In the genomic region with DNA sequence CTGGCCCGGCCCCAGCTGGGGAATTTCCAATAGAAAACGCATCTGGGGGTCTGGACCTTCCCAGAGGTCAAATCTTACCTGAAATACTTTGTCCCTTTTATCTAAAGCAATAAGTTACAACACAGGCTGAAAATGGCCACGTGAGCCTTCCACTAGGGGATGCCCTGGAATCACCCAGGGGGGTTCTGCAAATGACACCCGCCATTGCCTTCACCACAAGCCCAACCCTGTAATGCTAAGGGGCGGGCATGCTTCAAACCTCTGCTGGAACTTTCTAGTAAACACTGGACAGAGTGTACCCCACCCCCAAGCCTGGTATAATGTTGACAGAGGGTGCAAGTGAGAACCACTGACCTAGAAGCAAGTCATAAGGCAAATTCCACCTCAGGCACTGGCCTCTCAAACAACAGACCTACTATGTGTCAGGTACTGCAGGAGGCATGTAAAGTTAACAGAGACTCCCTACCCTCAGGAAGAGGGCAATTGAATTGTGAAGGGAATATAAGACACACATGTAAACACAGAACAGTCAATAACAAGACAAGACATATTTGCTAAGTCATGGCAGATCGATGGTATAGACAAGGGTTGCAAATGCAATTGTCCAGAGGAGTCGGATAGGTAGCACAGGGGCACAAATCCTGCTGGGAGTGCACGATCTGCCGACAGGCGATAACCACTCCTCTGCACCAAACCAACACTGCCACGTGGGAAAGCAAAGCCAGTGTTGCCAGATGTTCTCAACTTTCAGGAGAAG, we compare ENCODE assay signal across 1 cellular context.
TF ChIP-seq lines count a peak whose summit lies in the region.

No MANE protein-coding gene starts in this region.

TF ChIP-seq in K562, 482 proteins besides CTCF, POLR2A, EP300 and RAD21 (continues in another document):
- no peak for TF ChIP-seq MCM7 (IDR thresholded peaks at IDR 0.05)
- TF ChIP-seq MAFK (IDR thresholded peaks at IDR 0.05; ENCODE audit: low read length) = 0 out of 2 replicates have a peak, but pooled peaks have one; percentile 21
- TF ChIP-seq, protein P1, sequence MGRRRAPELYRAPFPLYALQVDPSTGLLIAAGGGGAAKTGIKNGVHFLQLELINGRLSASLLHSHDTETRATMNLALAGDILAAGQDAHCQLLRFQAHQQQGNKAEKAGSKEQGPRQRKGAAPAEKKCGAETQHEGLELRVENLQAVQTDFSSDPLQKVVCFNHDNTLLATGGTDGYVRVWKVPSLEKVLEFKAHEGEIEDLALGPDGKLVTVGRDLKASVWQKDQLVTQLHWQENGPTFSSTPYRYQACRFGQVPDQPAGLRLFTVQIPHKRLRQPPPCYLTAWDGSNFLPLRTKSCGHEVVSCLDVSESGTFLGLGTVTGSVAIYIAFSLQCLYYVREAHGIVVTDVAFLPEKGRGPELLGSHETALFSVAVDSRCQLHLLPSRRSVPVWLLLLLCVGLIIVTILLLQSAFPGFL (CRISPR knock-in tag; IDR thresholded peaks at IDR 0.05) = no peak
- TF ChIP-seq COPS2 (conservative IDR thresholded peaks at IDR 0.05) = no peak
- no peak for TF ChIP-seq ZNF134 (CRISPR knock-in tag; conservative IDR thresholded peaks at IDR 0.05)
- TF ChIP-seq TOE1 (IDR thresholded peaks at IDR 0.05; ENCODE audit: borderline replicate concordance) = no peak
- no peak for TF ChIP-seq TOE1 (CRISPR knock-in tag; IDR thresholded peaks at IDR 0.05; ENCODE audit: borderline replicate concordance, low read depth)
- TF ChIP-seq, protein P2, sequence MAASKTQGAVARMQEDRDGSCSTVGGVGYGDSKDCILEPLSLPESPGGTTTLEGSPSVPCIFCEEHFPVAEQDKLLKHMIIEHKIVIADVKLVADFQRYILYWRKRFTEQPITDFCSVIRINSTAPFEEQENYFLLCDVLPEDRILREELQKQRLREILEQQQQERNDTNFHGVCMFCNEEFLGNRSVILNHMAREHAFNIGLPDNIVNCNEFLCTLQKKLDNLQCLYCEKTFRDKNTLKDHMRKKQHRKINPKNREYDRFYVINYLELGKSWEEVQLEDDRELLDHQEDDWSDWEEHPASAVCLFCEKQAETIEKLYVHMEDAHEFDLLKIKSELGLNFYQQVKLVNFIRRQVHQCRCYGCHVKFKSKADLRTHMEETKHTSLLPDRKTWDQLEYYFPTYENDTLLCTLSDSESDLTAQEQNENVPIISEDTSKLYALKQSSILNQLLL (CRISPR knock-in tag; IDR thresholded peaks at IDR 0.05; ENCODE audit: borderline replicate concordance) = no peak
- TF ChIP-seq MAFF (IDR thresholded peaks at IDR 0.05; ENCODE audit: low read length) = peak; percentile 29; the same call in 1 of the 2 replicates
- TF ChIP-seq, protein P3, sequence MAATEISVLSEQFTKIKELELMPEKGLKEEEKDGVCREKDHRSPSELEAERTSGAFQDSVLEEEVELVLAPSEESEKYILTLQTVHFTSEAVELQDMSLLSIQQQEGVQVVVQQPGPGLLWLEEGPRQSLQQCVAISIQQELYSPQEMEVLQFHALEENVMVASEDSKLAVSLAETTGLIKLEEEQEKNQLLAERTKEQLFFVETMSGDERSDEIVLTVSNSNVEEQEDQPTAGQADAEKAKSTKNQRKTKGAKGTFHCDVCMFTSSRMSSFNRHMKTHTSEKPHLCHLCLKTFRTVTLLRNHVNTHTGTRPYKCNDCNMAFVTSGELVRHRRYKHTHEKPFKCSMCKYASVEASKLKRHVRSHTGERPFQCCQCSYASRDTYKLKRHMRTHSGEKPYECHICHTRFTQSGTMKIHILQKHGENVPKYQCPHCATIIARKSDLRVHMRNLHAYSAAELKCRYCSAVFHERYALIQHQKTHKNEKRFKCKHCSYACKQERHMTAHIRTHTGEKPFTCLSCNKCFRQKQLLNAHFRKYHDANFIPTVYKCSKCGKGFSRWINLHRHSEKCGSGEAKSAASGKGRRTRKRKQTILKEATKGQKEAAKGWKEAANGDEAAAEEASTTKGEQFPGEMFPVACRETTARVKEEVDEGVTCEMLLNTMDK (IDR thresholded peaks at IDR 0.05; ENCODE audit: borderline replicate concordance, insufficient read depth, low read depth, low read length, poor library complexity, severe bottlenecking) = no peak
- no peak for TF ChIP-seq FOSL1 (tag; conservative IDR thresholded peaks at IDR 0.05)
- TF ChIP-seq BCOR (IDR thresholded peaks at IDR 0.05) = no peak
- TF ChIP-seq SOX6 (IDR thresholded peaks at IDR 0.05) = no peak
- TF ChIP-seq EHMT2 (IDR thresholded peaks at IDR 0.05) = no peak
- TF ChIP-seq, protein P4, sequence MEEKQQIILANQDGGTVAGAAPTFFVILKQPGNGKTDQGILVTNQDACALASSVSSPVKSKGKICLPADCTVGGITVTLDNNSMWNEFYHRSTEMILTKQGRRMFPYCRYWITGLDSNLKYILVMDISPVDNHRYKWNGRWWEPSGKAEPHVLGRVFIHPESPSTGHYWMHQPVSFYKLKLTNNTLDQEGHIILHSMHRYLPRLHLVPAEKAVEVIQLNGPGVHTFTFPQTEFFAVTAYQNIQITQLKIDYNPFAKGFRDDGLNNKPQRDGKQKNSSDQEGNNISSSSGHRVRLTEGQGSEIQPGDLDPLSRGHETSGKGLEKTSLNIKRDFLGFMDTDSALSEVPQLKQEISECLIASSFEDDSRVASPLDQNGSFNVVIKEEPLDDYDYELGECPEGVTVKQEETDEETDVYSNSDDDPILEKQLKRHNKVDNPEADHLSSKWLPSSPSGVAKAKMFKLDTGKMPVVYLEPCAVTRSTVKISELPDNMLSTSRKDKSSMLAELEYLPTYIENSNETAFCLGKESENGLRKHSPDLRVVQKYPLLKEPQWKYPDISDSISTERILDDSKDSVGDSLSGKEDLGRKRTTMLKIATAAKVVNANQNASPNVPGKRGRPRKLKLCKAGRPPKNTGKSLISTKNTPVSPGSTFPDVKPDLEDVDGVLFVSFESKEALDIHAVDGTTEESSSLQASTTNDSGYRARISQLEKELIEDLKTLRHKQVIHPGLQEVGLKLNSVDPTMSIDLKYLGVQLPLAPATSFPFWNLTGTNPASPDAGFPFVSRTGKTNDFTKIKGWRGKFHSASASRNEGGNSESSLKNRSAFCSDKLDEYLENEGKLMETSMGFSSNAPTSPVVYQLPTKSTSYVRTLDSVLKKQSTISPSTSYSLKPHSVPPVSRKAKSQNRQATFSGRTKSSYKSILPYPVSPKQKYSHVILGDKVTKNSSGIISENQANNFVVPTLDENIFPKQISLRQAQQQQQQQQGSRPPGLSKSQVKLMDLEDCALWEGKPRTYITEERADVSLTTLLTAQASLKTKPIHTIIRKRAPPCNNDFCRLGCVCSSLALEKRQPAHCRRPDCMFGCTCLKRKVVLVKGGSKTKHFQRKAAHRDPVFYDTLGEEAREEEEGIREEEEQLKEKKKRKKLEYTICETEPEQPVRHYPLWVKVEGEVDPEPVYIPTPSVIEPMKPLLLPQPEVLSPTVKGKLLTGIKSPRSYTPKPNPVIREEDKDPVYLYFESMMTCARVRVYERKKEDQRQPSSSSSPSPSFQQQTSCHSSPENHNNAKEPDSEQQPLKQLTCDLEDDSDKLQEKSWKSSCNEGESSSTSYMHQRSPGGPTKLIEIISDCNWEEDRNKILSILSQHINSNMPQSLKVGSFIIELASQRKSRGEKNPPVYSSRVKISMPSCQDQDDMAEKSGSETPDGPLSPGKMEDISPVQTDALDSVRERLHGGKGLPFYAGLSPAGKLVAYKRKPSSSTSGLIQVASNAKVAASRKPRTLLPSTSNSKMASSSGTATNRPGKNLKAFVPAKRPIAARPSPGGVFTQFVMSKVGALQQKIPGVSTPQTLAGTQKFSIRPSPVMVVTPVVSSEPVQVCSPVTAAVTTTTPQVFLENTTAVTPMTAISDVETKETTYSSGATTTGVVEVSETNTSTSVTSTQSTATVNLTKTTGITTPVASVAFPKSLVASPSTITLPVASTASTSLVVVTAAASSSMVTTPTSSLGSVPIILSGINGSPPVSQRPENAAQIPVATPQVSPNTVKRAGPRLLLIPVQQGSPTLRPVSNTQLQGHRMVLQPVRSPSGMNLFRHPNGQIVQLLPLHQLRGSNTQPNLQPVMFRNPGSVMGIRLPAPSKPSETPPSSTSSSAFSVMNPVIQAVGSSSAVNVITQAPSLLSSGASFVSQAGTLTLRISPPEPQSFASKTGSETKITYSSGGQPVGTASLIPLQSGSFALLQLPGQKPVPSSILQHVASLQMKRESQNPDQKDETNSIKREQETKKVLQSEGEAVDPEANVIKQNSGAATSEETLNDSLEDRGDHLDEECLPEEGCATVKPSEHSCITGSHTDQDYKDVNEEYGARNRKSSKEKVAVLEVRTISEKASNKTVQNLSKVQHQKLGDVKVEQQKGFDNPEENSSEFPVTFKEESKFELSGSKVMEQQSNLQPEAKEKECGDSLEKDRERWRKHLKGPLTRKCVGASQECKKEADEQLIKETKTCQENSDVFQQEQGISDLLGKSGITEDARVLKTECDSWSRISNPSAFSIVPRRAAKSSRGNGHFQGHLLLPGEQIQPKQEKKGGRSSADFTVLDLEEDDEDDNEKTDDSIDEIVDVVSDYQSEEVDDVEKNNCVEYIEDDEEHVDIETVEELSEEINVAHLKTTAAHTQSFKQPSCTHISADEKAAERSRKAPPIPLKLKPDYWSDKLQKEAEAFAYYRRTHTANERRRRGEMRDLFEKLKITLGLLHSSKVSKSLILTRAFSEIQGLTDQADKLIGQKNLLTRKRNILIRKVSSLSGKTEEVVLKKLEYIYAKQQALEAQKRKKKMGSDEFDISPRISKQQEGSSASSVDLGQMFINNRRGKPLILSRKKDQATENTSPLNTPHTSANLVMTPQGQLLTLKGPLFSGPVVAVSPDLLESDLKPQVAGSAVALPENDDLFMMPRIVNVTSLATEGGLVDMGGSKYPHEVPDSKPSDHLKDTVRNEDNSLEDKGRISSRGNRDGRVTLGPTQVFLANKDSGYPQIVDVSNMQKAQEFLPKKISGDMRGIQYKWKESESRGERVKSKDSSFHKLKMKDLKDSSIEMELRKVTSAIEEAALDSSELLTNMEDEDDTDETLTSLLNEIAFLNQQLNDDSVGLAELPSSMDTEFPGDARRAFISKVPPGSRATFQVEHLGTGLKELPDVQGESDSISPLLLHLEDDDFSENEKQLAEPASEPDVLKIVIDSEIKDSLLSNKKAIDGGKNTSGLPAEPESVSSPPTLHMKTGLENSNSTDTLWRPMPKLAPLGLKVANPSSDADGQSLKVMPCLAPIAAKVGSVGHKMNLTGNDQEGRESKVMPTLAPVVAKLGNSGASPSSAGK (IDR thresholded peaks at IDR 0.05) = no peak
- TF ChIP-seq ZNF253 (CRISPR knock-in tag; conservative IDR thresholded peaks at IDR 0.05) = no peak
- TF ChIP-seq SMAD3 (CRISPR knock-in tag; conservative IDR thresholded peaks at IDR 0.05) = no peak
- TF ChIP-seq, protein P5, sequence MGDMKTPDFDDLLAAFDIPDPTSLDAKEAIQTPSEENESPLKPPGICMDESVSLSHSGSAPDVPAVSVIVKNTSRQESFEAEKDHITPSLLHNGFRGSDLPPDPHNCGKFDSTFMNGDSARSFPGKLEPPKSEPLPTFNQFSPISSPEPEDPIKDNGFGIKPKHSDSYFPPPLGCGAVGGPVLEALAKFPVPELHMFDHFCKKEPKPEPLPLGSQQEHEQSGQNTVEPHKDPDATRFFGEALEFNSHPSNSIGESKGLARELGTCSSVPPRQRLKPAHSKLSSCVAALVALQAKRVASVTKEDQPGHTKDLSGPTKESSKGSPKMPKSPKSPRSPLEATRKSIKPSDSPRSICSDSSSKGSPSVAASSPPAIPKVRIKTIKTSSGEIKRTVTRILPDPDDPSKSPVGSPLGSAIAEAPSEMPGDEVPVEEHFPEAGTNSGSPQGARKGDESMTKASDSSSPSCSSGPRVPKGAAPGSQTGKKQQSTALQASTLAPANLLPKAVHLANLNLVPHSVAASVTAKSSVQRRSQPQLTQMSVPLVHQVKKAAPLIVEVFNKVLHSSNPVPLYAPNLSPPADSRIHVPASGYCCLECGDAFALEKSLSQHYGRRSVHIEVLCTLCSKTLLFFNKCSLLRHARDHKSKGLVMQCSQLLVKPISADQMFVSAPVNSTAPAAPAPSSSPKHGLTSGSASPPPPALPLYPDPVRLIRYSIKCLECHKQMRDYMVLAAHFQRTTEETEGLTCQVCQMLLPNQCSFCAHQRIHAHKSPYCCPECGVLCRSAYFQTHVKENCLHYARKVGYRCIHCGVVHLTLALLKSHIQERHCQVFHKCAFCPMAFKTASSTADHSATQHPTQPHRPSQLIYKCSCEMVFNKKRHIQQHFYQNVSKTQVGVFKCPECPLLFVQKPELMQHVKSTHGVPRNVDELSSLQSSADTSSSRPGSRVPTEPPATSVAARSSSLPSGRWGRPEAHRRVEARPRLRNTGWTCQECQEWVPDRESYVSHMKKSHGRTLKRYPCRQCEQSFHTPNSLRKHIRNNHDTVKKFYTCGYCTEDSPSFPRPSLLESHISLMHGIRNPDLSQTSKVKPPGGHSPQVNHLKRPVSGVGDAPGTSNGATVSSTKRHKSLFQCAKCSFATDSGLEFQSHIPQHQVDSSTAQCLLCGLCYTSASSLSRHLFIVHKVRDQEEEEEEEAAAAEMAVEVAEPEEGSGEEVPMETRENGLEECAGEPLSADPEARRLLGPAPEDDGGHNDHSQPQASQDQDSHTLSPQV (IDR thresholded peaks at IDR 0.05) = no peak
- no peak for TF ChIP-seq ZNF212 (CRISPR knock-in tag; IDR thresholded peaks at IDR 0.05)
- no peak for TF ChIP-seq ZNF431 (CRISPR knock-in tag; IDR thresholded peaks at IDR 0.05)
- no peak for TF ChIP-seq TEAD1 (CRISPR knock-in tag; IDR thresholded peaks at IDR 0.05)
- TF ChIP-seq ZNF184 (CRISPR knock-in tag; IDR thresholded peaks at IDR 0.05) = no peak
- TF ChIP-seq ZNF274 (IDR thresholded peaks at IDR 0.05; ENCODE audit: borderline replicate concordance, low read depth, low read length) = no peak
- TF ChIP-seq NFE2 (IDR thresholded peaks at IDR 0.05; ENCODE audit: low read depth) = peak; percentile 62
- TF ChIP-seq MAFG (tag; conservative IDR thresholded peaks at IDR 0.05) = peak; percentile 77
- no peak for TF ChIP-seq SRSF7 (optimal IDR thresholded peaks at IDR 0.05; ENCODE audit: low read depth, low read length)
- TF ChIP-seq CBX3 (IDR thresholded peaks at IDR 0.05; ENCODE audit: borderline replicate concordance in 1 of 2, low read length in 2 of 2) = no peak
- no peak for TF ChIP-seq SMARCB1 (IDR thresholded peaks at IDR 0.05; ENCODE audit: insufficient read length, low read depth)
- no peak for TF ChIP-seq ZKSCAN8 (CRISPR knock-in tag; IDR thresholded peaks at IDR 0.05)
- TF ChIP-seq ZNF239 (CRISPR knock-in tag; IDR thresholded peaks at IDR 0.05) = no peak
- no peak for TF ChIP-seq ZFPM2 (CRISPR knock-in tag; IDR thresholded peaks at IDR 0.05)
- TF ChIP-seq, protein P6, sequence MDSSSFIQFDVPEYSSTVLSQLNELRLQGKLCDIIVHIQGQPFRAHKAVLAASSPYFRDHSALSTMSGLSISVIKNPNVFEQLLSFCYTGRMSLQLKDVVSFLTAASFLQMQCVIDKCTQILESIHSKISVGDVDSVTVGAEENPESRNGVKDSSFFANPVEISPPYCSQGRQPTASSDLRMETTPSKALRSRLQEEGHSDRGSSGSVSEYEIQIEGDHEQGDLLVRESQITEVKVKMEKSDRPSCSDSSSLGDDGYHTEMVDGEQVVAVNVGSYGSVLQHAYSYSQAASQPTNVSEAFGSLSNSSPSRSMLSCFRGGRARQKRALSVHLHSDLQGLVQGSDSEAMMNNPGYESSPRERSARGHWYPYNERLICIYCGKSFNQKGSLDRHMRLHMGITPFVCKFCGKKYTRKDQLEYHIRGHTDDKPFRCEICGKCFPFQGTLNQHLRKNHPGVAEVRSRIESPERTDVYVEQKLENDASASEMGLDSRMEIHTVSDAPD (CRISPR knock-in tag; IDR thresholded peaks at IDR 0.05) = no peak
- TF ChIP-seq, protein P7, sequence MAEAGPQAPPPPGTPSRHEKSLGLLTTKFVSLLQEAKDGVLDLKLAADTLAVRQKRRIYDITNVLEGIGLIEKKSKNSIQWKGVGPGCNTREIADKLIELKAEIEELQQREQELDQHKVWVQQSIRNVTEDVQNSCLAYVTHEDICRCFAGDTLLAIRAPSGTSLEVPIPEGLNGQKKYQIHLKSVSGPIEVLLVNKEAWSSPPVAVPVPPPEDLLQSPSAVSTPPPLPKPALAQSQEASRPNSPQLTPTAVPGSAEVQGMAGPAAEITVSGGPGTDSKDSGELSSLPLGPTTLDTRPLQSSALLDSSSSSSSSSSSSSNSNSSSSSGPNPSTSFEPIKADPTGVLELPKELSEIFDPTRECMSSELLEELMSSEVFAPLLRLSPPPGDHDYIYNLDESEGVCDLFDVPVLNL (CRISPR knock-in tag; IDR thresholded peaks at IDR 0.05; ENCODE audit: low read depth) = no peak
- TF ChIP-seq STAG1 (CRISPR knock-in tag; IDR thresholded peaks at IDR 0.05; ENCODE audit: borderline replicate concordance) = no peak
